Comparison of ENCODE assay signal across 13 cellular contexts in the genomic region with DNA sequence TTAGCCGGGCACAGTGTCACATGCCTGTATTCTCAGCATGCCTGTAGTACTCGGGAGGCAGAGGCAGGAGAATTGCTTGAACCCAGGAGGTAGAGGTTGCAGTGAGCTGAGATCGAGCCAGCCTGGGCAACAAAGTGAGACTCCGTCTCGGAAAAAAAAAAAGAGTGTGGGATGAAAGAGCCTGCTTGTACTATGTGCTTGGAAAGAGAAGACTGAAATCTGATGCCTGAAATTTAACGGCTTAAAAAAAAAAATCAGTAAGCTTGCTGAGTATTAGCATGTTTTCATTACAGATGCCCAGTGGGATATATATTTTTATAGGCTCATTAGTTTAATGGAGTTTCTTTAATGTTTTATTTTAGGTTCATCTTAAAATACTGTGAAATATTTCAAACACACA. TPM values are rescaled to one million over a fixed set of nuclear protein-coding genes. Genes with fewer than 3 reads are reported as not detected.
DNase-seq lines count a peak whose midpoint lies in the region; ATAC-seq, FAIRE-seq and TF ChIP-seq lines count a peak whose summit lies in the region.
"Had no signal": no experiment of that assay in that cellular context is flagged by ENCODE, and none has a peak within 500 bp of the region (broad histone marks: within the 10 kb centered on the region; RNA-seq: fewer than 3 reads in every experiment).

No MANE protein-coding gene starts in this region.

- no peak for TF ChIP-seq RAD21 in A549 (conservative IDR thresholded peaks at IDR 0.05 in 1 of 2, IDR thresholded peaks at IDR 0.05 in 1 of 2)

- H3K4me1 ChIP-seq in A549 (peaks cover 78% of the 10 kb centered on the region), neutrophil (ENCODE audit: control insufficient read depth in 1 of 2, insufficient read depth in 1 of 2, low read depth in 1 of 2, low read length in 1 of 2) (peaks cover 77 to 87% of the 10 kb centered on the region in 2 experiments)

- TF ChIP-seq POLR2A in A549 (IDR thresholded peaks at IDR 0.05; ENCODE audit: low read length): no peak

- no peak for FAIRE-seq in A549 (lab: Jason Lieb, UNC)

- CTCF ChIA-PET in A549 (lab: Yijun Ruan, JAX): interaction anchor here (0.6 to 5.9 kb wide), 4 partner anchors 42 to 56 kb away, joined by 3 to 40 read pairs (median 4); no protein-coding TSS in a partner anchor

- WGBS in A549 (ENCODE audit: missing lambda C conversion rate): 75% methylated on average over 6 of the region's 6 CpGs

- H3K36me3 ChIP-seq in neutrophil: peaks cover 12% of the 10 kb centered on the region

- DNase-seq in A549 (ENCODE audit: low read depth in 1 of 2, low spot score in 1 of 2): no peak
- DNase-seq in HFF-Myc (ENCODE audit: extremely low read depth, low read depth): no peak
- peak; percentile 42 for DNase-seq in dedifferentiated amniotic fluid mesenchymal stem cell (ENCODE audit: extremely low spot score)
- no peak for DNase-seq in activated naive CD4-positive, alpha-beta T cell (lab: John Stamatoyannopoulos, UW)
- no peak for DNase-seq in activated CD4-positive, alpha-beta T cell treated with anti-CD3 and anti-CD28 coated beads for 48 hours
- no peak for DNase-seq in GOT3 (lab: John Stamatoyannopoulos, UW)
- DNase-seq: effector memory CD4-positive, alpha-beta T cell; MM.1S; NCI-H524 treated with DMSO at 0.1 percent for 48 hours; upper lobe of right lung had no signal

- H3K27ac ChIP-seq in A549 (peak overlapping the region in 1 of 2 experiments; percentile 50; a peak in 1 of 6 replicates), neutrophil (peak overlapping the region; percentile 84)
- H3K27ac ChIP-seq: upper lobe of right lung had no signal

- no peaks in the 10 kb centered on the region for H3K9me3 ChIP-seq in A549
- H3K9me3 ChIP-seq in neutrophil: no peaks in the 10 kb centered on the region
- H3K9me3 ChIP-seq: upper lobe of right lung had no signal

- H3K27me3 ChIP-seq in neutrophil: no peaks in the 10 kb centered on the region
- H3K27me3 ChIP-seq: upper lobe of right lung had no signal

- ATAC-seq in A549 (no peak), HG03175 (IDR thresholded peaks at IDR 0.05; ENCODE audit: unreplicated experiment) (no peak)
- ATAC-seq: Right ventricle myocardium inferior, upper lobe of right lung had no signal

- H3K4me3 ChIP-seq in A549 (no peak overlapping the region), HFF-Myc (replicated peaks; ENCODE audit: low read depth, low read length) (peak overlapping the region; percentile 25), neutrophil (ENCODE audit: low read depth in 1 of 2, low read length in 1 of 2) (peak overlapping the region in 1 of 2 experiments; percentile 24)
- H3K4me3 ChIP-seq: upper lobe of right lung had no signal

- TF ChIP-seq CTCF in A549 (IDR thresholded peaks at IDR 0.05) (no peak), HFF-Myc (IDR thresholded peaks at IDR 0.05; ENCODE audit: low read depth, low read length, missing control alignments) (no peak), neutrophil (IDR thresholded peaks at IDR 0.05) (no peak)

- H3K4me2 ChIP-seq in A549: peak overlapping the region; percentile 67

- POLR2A ChIA-PET in A549 (lab: Yijun Ruan, JAX): no interaction called here

- TF ChIP-seq EP300 in A549 (IDR thresholded peaks at IDR 0.05): no peak

TF ChIP-seq in A549, 52 proteins besides CTCF, POLR2A, EP300 and RAD21:
- TF ChIP-seq, protein P1, sequence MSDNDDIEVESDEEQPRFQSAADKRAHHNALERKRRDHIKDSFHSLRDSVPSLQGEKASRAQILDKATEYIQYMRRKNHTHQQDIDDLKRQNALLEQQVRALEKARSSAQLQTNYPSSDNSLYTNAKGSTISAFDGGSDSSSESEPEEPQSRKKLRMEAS (IDR thresholded peaks at IDR 0.05): no peak
- no peak for TF ChIP-seq FOXS1 (CRISPR knock-in tag; IDR thresholded peaks at IDR 0.05)
- no peak for TF ChIP-seq NR3C1 (IDR thresholded peaks at IDR 0.05)
- TF ChIP-seq EHMT2 (IDR thresholded peaks at IDR 0.05; ENCODE audit: low read depth): no peak
- no peak for TF ChIP-seq NPAS2 (CRISPR knock-in tag; IDR thresholded peaks at IDR 0.05; ENCODE audit: borderline replicate concordance)
- no peak for TF ChIP-seq REST (IDR thresholded peaks at IDR 0.05)
- TF ChIP-seq SMC3 (IDR thresholded peaks at IDR 0.05): no peak
TF ChIP-seq in A549: peak in this region for 0.

RNA-seq across cellular contexts. Expression of gene NT5C2, which starts 4.2 kb away (rescaled TPM):
- polyA plus RNA-seq in A549 (2011; rRNA removed) (163 and 177 TPM in 2 replicates), A549 (2017; fragmentation: RNase III; extraction: RNeasy Plus Mini Kit Qiagen cat#74134 plus additional on column Dnase treatment) (81.8 to 89.4 TPM (median 86.4 TPM) in 3 replicates)
- 42.1 and 50.9 TPM in 2 replicates for polyA plus RNA-seq in A549 (2012; cell fraction: cytosol; rRNA removed)
- 21.7 and 40.4 TPM in 2 replicates for polyA plus RNA-seq in A549 (2012; cell fraction: nucleus; rRNA removed)
- 64.4 and 78.0 TPM in 2 replicates for polyA minus RNA-seq in A549 (2011; rRNA and poly(A)+ RNA removed)

RNA-seq across cellular contexts. Expression of gene RPEL1, which starts 56.8 kb away (rescaled TPM):
- polyA plus RNA-seq in A549 (2011; rRNA removed) (0.12 and 0.34 TPM in 2 replicates), A549 (2017; fragmentation: RNase III; extraction: RNeasy Plus Mini Kit Qiagen cat#74134 plus additional on column Dnase treatment) (0.13 to 0.20 TPM (median 0.16 TPM) in 3 replicates)
- 0.04 and 0.08 TPM in 2 replicates for polyA plus RNA-seq in A549 (2012; cell fraction: cytosol; rRNA removed)
- 0.06 and 0.07 TPM in 2 replicates for polyA plus RNA-seq in A549 (2012; cell fraction: nucleus; rRNA removed)
- polyA minus RNA-seq in A549 (2011; rRNA and poly(A)+ RNA removed): 0.41 and 0.88 TPM in 2 replicates
